8 cellular contexts compared by ENCODE assay signal in genomic region chr11:449889-450808, GRCh38. TPM values are rescaled to one million over a fixed set of nuclear protein-coding genes. Genes with fewer than 3 reads are reported as not detected.
DNase-seq lines count a peak whose midpoint lies in the region; ATAC-seq and TF ChIP-seq lines count a peak whose summit lies in the region.

PTDSS2 (plus strand) TSS chr11:450279; CDS start chr11:450456, 177 bp downstream.

- TF ChIP-seq CTCF in GM12865 (IDR thresholded peaks at IDR 0.05; ENCODE audit: insufficient read depth, low read depth, low read length, missing control alignments) = no peak
- TF ChIP-seq CTCF in heart left ventricle (IDR thresholded peaks at IDR 0.05) = no peak
- peak in 3 of 6 experiments; percentile 8 to 60 (median 24) for TF ChIP-seq CTCF in upper lobe of left lung (IDR thresholded peaks at IDR 0.05)

- peak within 1 kb of the TSS; percentile 59 for H3K4me3 ChIP-seq in GM12865 (ENCODE audit: low read depth, low read length)
- H3K4me3 ChIP-seq in heart left ventricle = peak within 1 kb of the TSS; percentile 68 to 99 (median 95)
- peak within 1 kb of the TSS; percentile 68 to 99 (median 90) for H3K4me3 ChIP-seq in upper lobe of left lung

- peaks cover 0 to 20% (median 16%) of the 10 kb centered on the region in 9 donors for H3K36me3 ChIP-seq in heart left ventricle
- peaks cover 0 to 23% (median 13%) of the 10 kb centered on the region in 4 donors for H3K36me3 ChIP-seq in upper lobe of left lung

- H3K27me3 ChIP-seq in heart left ventricle (no peaks in the 10 kb centered on the region), upper lobe of left lung (no peaks in the 10 kb centered on the region)

- peak within 1 kb of the TSS; percentile 94 for H3K27ac Mint-ChIP-seq in activated naive CD8-positive, alpha-beta T cell treated with anti-CD3 and anti-CD28 coated beads, Interleukin-2, amount 50 U/mL, for 24 hours

- peak in 1 of 4 donors; percentile 74 for TF ChIP-seq EP300 in upper lobe of left lung (IDR thresholded peaks at IDR 0.05)

- no peaks in the 10 kb centered on the region for H3K27me3 Mint-ChIP-seq in activated naive CD8-positive, alpha-beta T cell treated with anti-CD3 and anti-CD28 coated beads, Interleukin-2, amount 50 U/mL, for 24 hours

- TF ChIP-seq POLR2A in heart left ventricle (IDR thresholded peaks at IDR 0.05) = peak in 1 of 2 donors; percentile 83
- peak in 3 of 4 donors; percentile 61 to 86 (median 78) for TF ChIP-seq POLR2A in upper lobe of left lung (IDR thresholded peaks at IDR 0.05)

- H3K4me1 Mint-ChIP-seq in activated naive CD8-positive, alpha-beta T cell treated with anti-CD3 and anti-CD28 coated beads, Interleukin-2, amount 50 U/mL, for 24 hours = peaks cover 33% of the 10 kb centered on the region

- peak; percentile 77 for ATAC-seq in HG02763 (IDR thresholded peaks at IDR 0.05; ENCODE audit: unreplicated experiment)
- peak; percentile 86 for ATAC-seq in activated naive CD8-positive, alpha-beta T cell treated with anti-CD3 and anti-CD28 coated beads, Interleukin-2, amount 50 U/mL, for 24 hours
- peak; percentile 92 to 94 (median 93) for ATAC-seq in heart left ventricle
- peak; percentile 93 to 95 for ATAC-seq in upper lobe of left lung (ENCODE audit: low FRiP score in 2 of 2)

- DNase-seq in GM12865 (ENCODE audit: low read depth) (peak; percentile 98), NCI-H1417 treated with DMSO at 0.1 percent for 48 hours (lab: John Stamatoyannopoulos, UW) (peak; percentile 84), SW480 (ENCODE audit: low spot score) (peak; percentile 92), heart left ventricle (peak; percentile 97 to 98 (median 98)), posterior cingulate gyrus (peak; percentile 94 to 99 (median 96)), upper lobe of left lung (peak; percentile 98 to 99)
- DNase-seq in activated naive CD8-positive, alpha-beta T cell treated with anti-CD3 and anti-CD28 coated beads, Interleukin-2, amount 50 U/mL, for 24 hours = peak; percentile 95

- intact Hi-C loops in heart left ventricle (cut with DNase I) (loop anchor here (2.0 to 10.0 kb wide), 8 partner anchors 33 to 245 kb away; partner anchors contain the start of genes RNH1 (in 5 of the 10), BET1L (in 4 of the 10) and RIC8A (in 4 of the 10)), posterior cingulate gyrus (cut with DNase I) (loop anchor here (1.0 to 5.0 kb wide), 3 partner anchors 56 to 78 kb away; no protein-coding TSS in a partner anchor)

- WGBS in heart left ventricle, 4 donors = 0 to 1% (median 0%) methylated on average over 56 to 108 of the region's 108 CpGs
- WGBS in upper lobe of left lung, 2 donors = 1 to 2% methylated on average over 27 to 31 of the region's 108 CpGs

- H3K9me3 Mint-ChIP-seq in activated naive CD8-positive, alpha-beta T cell treated with anti-CD3 and anti-CD28 coated beads, Interleukin-2, amount 50 U/mL, for 24 hours = no peaks in the 10 kb centered on the region

- H3K4me1 ChIP-seq in heart left ventricle (peaks cover 0 to 42% (median 27%) of the 10 kb centered on the region in 12 donors), upper lobe of left lung (peaks cover 28 to 41% (median 33%) of the 10 kb centered on the region in 4 donors)

- peak within 1 kb of the TSS in 11 of 12 donors; percentile 70 to 97 (median 93) for H3K27ac ChIP-seq in heart left ventricle
- H3K27ac ChIP-seq in upper lobe of left lung = peak within 1 kb of the TSS; percentile 88 to 96 (median 92)

- peaks cover 13% of the 10 kb centered on the region for H3K36me3 Mint-ChIP-seq in activated naive CD8-positive, alpha-beta T cell treated with anti-CD3 and anti-CD28 coated beads, Interleukin-2, amount 50 U/mL, for 24 hours (ENCODE audit: low read depth)

- H3K4me3 Mint-ChIP-seq in activated naive CD8-positive, alpha-beta T cell treated with anti-CD3 and anti-CD28 coated beads, Interleukin-2, amount 50 U/mL, for 24 hours = peak within 1 kb of the TSS; percentile 95

- H3K9me3 ChIP-seq in heart left ventricle (no peaks in the 10 kb centered on the region), upper lobe of left lung (no peaks in the 10 kb centered on the region)

RNA-seq across cellular contexts. Expression of gene PTDSS2, which starts in this region (rescaled TPM):
- total RNA-seq in heart left ventricle (10 to 100 TPM; 20.3 to 43.0 (median 25.7) TPM), upper lobe of left lung (100 to 1,000 TPM in 1 of 6 donors, 10 to 100 TPM in 5; 29.6 to 188 (median 45.1) TPM)
- polyA plus RNA-seq in heart left ventricle = 10 to 100 TPM; 33.1 to 36.2 TPM

Comparison
In these comparisons a context has a peak if more than half of its experiments do, and no peak if none do; other contexts are left out.
1. Peak in every context shown above with its lines: DNase-seq, ATAC-seq, H3K4me3 ChIP-seq and H3K27ac ChIP-seq.